Comparison of ENCODE assay signal across 8 cellular contexts in genomic region chr2:26345554-26346453, GRCh38. TPM values are rescaled to one million over a fixed set of nuclear protein-coding genes. Genes with fewer than 3 reads are reported as not detected.
DNase-seq lines count a peak whose midpoint lies in the region; ATAC-seq and TF ChIP-seq lines count a peak whose summit lies in the region.

Gene SELENOI (plus strand): TSS chr2:26346143. CDS start chr2:26346233, 90 bp downstream.

- H3K4me3 Mint-ChIP-seq in natural killer cell treated with Interleukin-12 subunit alpha and Interleukin-12 subunit beta and Interleukin-15 and Interleukin-18, amount 100 ng/mL, for 72 hours, result peak within 1 kb of the TSS; percentile 98

- H3K27ac Mint-ChIP-seq in natural killer cell treated with Interleukin-12 subunit alpha and Interleukin-12 subunit beta and Interleukin-15 and Interleukin-18, amount 100 ng/mL, for 72 hours, result peak within 1 kb of the TSS; percentile 90 to 97

- H3K4me1 Mint-ChIP-seq in natural killer cell treated with Interleukin-12 subunit alpha and Interleukin-12 subunit beta and Interleukin-15 and Interleukin-18, amount 100 ng/mL, for 72 hours (ENCODE audit: low read depth in 2 of 2), result peaks cover 24 to 27% of the 10 kb centered on the region in 2 donors

- peaks cover 6% of the 10 kb centered on the region for H3K36me3 Mint-ChIP-seq in natural killer cell treated with Interleukin-12 subunit alpha and Interleukin-12 subunit beta and Interleukin-15 and Interleukin-18, amount 100 ng/mL, for 72 hours

- no peaks in the 10 kb centered on the region for H3K27me3 Mint-ChIP-seq in natural killer cell treated with Interleukin-12 subunit alpha and Interleukin-12 subunit beta and Interleukin-15 and Interleukin-18, amount 100 ng/mL, for 72 hours

- peak within 1 kb of the TSS; percentile 95 for H3K4me3 ChIP-seq in H7 (ENCODE audit: insufficient read depth, low read depth, low read length)
- peak within 1 kb of the TSS; percentile 95 for H3K4me3 ChIP-seq in fibroblast of pulmonary artery (replicated peaks; ENCODE audit: low read depth, low read length)

- ATAC-seq in natural killer cell treated with Interleukin-12 subunit alpha and Interleukin-12 subunit beta and Interleukin-15 and Interleukin-18, amount 100 ng/mL, for 72 hours, result peak; percentile 97 to 99
- peak; percentile 97 for ATAC-seq in stimulated activated naive CD8-positive, alpha-beta T cell treated with anti-CD3 and anti-CD28 coated beads, Interleukin-15, Interleukin-2, amounts not matched to agents 100 U/mL and 50 U/mL, for 24 hours

- TF ChIP-seq CTCF in fibroblast of pulmonary artery (IDR thresholded peaks at IDR 0.05; ENCODE audit: low read length, missing control alignments), result no peak

- H3K36me3 ChIP-seq in H7 (replicated peaks; ENCODE audit: control insufficient read depth, insufficient read depth, low read length), result no peaks in the 10 kb centered on the region

- no peaks in the 10 kb centered on the region for H3K9me3 Mint-ChIP-seq in natural killer cell treated with Interleukin-12 subunit alpha and Interleukin-12 subunit beta and Interleukin-15 and Interleukin-18, amount 100 ng/mL, for 72 hours

- peak; percentile 100 for DNase-seq in ELF-1 (ENCODE audit: low read depth, low spot score)
- peak; percentile 99 for DNase-seq in H7
- DNase-seq in M059J (ENCODE audit: low read depth), result peak; percentile 98
- DNase-seq in SHP77 (lab: John Stamatoyannopoulos, UW), result peak; percentile 98
- peak; percentile 99 for DNase-seq in activated effector memory CD4-positive, alpha-beta T cell treated with Interleukin-2 at 50 U/mL for 16 hours
- DNase-seq in fibroblast of pulmonary artery (ENCODE audit: low read depth), result peak; percentile 99
- peak; percentile 99 for DNase-seq in natural killer cell treated with Interleukin-12 subunit alpha and Interleukin-12 subunit beta and Interleukin-15 and Interleukin-18, amount 100 ng/mL, for 72 hours (ENCODE audit: low spot score)
- DNase-seq in stimulated activated naive CD8-positive, alpha-beta T cell treated with anti-CD3 and anti-CD28 coated beads, Interleukin-15, Interleukin-2, amounts not matched to agents 100 U/mL and 50 U/mL, for 24 hours, result peak; percentile 100

- H3K27me3 ChIP-seq in H7 (ENCODE audit: control insufficient read depth, insufficient read depth, low read length), result no peaks in the 10 kb centered on the region

RNA-seq across cellular contexts. Expression of gene SELENOI, which starts in this region (rescaled TPM):
- 28.4 and 31.0 TPM in 2 replicates for total RNA-seq in H7 (2014; rRNA removed; shearing (Covaris generic))
- total RNA-seq in M059J (2014; rRNA removed; shearing (Covaris generic)), result 11.6 and 19.8 TPM in 2 replicates
- total RNA-seq in natural killer cell treated with Interleukin-12 subunit alpha and Interleukin-12 subunit beta and Interleukin-15 and Interleukin-18, amount 100 ng/mL, for 72 hours, result 10 to 100 TPM; 38.5 to 64.0 TPM

Comparison
In these comparisons a context has a peak if more than half of its experiments do, and no peak if none do; other contexts are left out.
1. Peak in every context shown above with its lines: DNase-seq, ATAC-seq and H3K4me3 ChIP-seq.